1 cellular context compared by ENCODE assay signal in genomic region chr3:45842851-45843625, GRCh38.
TF ChIP-seq lines count a peak whose summit lies in the region.

No MANE protein-coding gene starts in this region.

TF ChIP-seq in GM12878, 131 proteins besides CTCF, POLR2A, EP300 and RAD21:
- TF ChIP-seq CREB1 (IDR thresholded peaks at IDR 0.05; ENCODE audit: low read depth) (no peak), POLR2AphosphoS2 (IDR thresholded peaks at IDR 0.05; ENCODE audit: low read depth, low read length) (no peak), MTA3 (IDR thresholded peaks at IDR 0.05; ENCODE audit: borderline replicate concordance, low read length) (0 out of 2 replicates have a peak, but pooled peaks have one; percentile 50)
